In genomic region chr5:169279125-169279524, GRCh38 we compare ENCODE assay signal across 22 cellular contexts.
"Had no signal": no experiment of that assay in that cellular context is flagged by ENCODE, and none has a peak within 500 bp of the region (broad histone marks: within the 10 kb centered on the region; RNA-seq: fewer than 3 reads in every experiment).

No MANE protein-coding gene starts in this region.

- H3K27ac Mint-ChIP-seq: dendritic cell treated with granulocyte-macrophage colony-stimulating factor and Interleukin-4, amounts not matched to agents 40 ng/mL and 50 ng/mL, for 4 days; effector memory CD8-positive, alpha-beta T cell; natural killer cell treated with Interleukin-12 subunit alpha and Interleukin-12 subunit beta and Interleukin-15 and Interleukin-18, amount 100 ng/mL, for 72 hours; neural progenitor cell had no signal

- H3K4me1 ChIP-seq: gastrocnemius medialis, neural progenitor cell, stomach had no signal

- H3K9me3 Mint-ChIP-seq: dendritic cell treated with granulocyte-macrophage colony-stimulating factor and Interleukin-4, amounts not matched to agents 40 ng/mL and 50 ng/mL, for 4 days; effector memory CD8-positive, alpha-beta T cell; natural killer cell treated with Interleukin-12 subunit alpha and Interleukin-12 subunit beta and Interleukin-15 and Interleukin-18, amount 100 ng/mL, for 72 hours; neural progenitor cell had no signal

- H3K27me3 Mint-ChIP-seq: dendritic cell treated with granulocyte-macrophage colony-stimulating factor and Interleukin-4, amounts not matched to agents 40 ng/mL and 50 ng/mL, for 4 days had no signal

- H3K4me3 Mint-ChIP-seq: dendritic cell treated with granulocyte-macrophage colony-stimulating factor and Interleukin-4, amounts not matched to agents 40 ng/mL and 50 ng/mL, for 4 days; effector memory CD8-positive, alpha-beta T cell; natural killer cell treated with Interleukin-12 subunit alpha and Interleukin-12 subunit beta and Interleukin-15 and Interleukin-18, amount 100 ng/mL, for 72 hours; neural progenitor cell had no signal

- H3K4me3 ChIP-seq: esophagus muscularis mucosa, gastrocnemius medialis, lung, neural progenitor cell, ovary, right atrium auricular region, stomach, thoracic aorta, transverse colon had no signal

- ATAC-seq: effector memory CD8-positive, alpha-beta T cell; gastrocnemius medialis; left colon; left ventricle myocardium superior; natural killer cell treated with Interleukin-12 subunit alpha and Interleukin-12 subunit beta and Interleukin-15 and Interleukin-18, amount 100 ng/mL, for 72 hours had no signal

- H3K36me3 ChIP-seq: esophagus muscularis mucosa, gastrocnemius medialis, neural progenitor cell, ovary, right atrium auricular region, stomach, thoracic aorta, transverse colon had no signal

- H3K27me3 ChIP-seq: esophagus muscularis mucosa, gastrocnemius medialis, neural progenitor cell, ovary, right atrium auricular region, stomach, transverse colon had no signal

- H3K36me3 Mint-ChIP-seq: natural killer cell treated with Interleukin-12 subunit alpha and Interleukin-12 subunit beta and Interleukin-15 and Interleukin-18, amount 100 ng/mL, for 72 hours; neural progenitor cell had no signal

- H3K27ac ChIP-seq: epithelial cell of prostate, gastrocnemius medialis, neural progenitor cell, ovary, right atrium auricular region, stomach, thoracic aorta, transverse colon had no signal

- H3K9me3 ChIP-seq: esophagus muscularis mucosa, gastrocnemius medialis, ovary, right atrium auricular region, stomach, thoracic aorta, transverse colon had no signal

- DNase-seq: effector memory CD8-positive, alpha-beta T cell; gastrocnemius medialis; left colon; left ventricle myocardium superior; mesenchymal stem cell; midbrain; nucleus accumbens; ovary; small intestine; stimulated activated CD4-positive, alpha-beta T cell treated with anti-CD3 and anti-CD28 coated beads, Interleukin-12 subunit alpha, Interleukin-12 subunit beta, amount 100 ng/mL, for 4 hours; stimulated activated naive CD4-positive, alpha-beta T cell; stomach; substantia nigra; transverse colon had no signal
